Comparison of ENCODE assay signal across 34 cellular contexts in the genomic region with DNA sequence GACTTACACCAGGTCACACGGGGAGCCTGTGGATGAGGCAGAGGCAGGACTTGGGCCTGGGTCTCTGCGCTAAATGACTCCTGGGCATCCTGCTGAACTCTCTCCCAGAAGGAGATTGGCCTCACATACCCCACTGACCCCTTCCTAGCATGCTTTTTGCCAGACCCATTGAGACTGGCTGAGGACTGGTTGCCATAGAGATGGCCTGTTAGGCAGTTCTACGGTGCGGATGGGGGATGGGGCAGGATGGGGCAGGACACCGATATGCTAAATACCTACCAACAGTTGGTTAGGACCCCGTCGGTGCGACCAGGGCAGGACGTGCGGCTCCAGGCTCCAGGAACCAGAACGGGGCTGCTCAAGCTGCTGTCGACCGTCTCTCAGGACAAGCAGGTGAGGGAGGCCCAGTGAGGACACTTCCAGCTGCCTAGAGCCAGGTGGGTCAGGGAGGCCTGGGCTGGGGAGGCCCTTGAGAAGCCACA. TPM values are rescaled to one million over a fixed set of nuclear protein-coding genes. Genes with fewer than 3 reads are reported as not detected.
A peak's percentile ranks its signal among the peaks of the same experiment; 100 is the strongest.
DNase-seq lines count a peak whose midpoint lies in the region; ATAC-seq, FAIRE-seq and TF ChIP-seq lines count a peak whose summit lies in the region.
"Had no signal": no experiment of that assay in that cellular context is flagged by ENCODE, and none has a peak within 500 bp of the region (broad histone marks: within the 10 kb centered on the region; RNA-seq: fewer than 3 reads in every experiment).

TSGA10IP (plus strand) TSS at position 51 of the 482 bp plus-strand sequence; CDS start at position 247, 196 bp downstream.

- POLR2A ChIA-PET in HepG2 (lab: Yijun Ruan, JAX): no interaction called here

- no peak for TF ChIP-seq RAD21 in HepG2 (CRISPR knock-in tag; IDR thresholded peaks at IDR 0.05)

- H3K4me1 Mint-ChIP-seq in dendritic cell treated with granulocyte-macrophage colony-stimulating factor and Interleukin-4, amounts not matched to agents 40 ng/mL and 50 ng/mL, for 4 days (ENCODE audit: low read depth): peaks cover 40% of the 10 kb centered on the region
- H3K4me1 Mint-ChIP-seq in stimulated activated effector memory CD8-positive, alpha-beta T cell treated with anti-CD3 and anti-CD28 coated beads, Interleukin-12 subunit alpha, Interleukin-12 subunit beta, amount 100 ng/mL, for 72 hours: peaks cover 13% of the 10 kb centered on the region
- H3K4me1 Mint-ChIP-seq: activated naive CD8-positive, alpha-beta T cell treated with anti-CD3 and anti-CD28 coated beads for 36 hours; CD4-positive, alpha-beta memory T cell had no signal

- H3K4me3 Mint-ChIP-seq in dendritic cell treated with granulocyte-macrophage colony-stimulating factor and Interleukin-4, amounts not matched to agents 40 ng/mL and 50 ng/mL, for 4 days: no peak within 1 kb of the TSS
- H3K4me3 Mint-ChIP-seq in stimulated activated effector memory CD8-positive, alpha-beta T cell treated with anti-CD3 and anti-CD28 coated beads, Interleukin-12 subunit alpha, Interleukin-12 subunit beta, amount 100 ng/mL, for 72 hours: no peak within 1 kb of the TSS
- H3K4me3 Mint-ChIP-seq: activated CD8-positive, alpha-beta T cell treated with anti-CD3 and anti-CD28 coated beads, Interleukin-2, amount 10 ng/mL, durations not matched to agents 7 days and 5 days; activated naive CD8-positive, alpha-beta T cell treated with anti-CD3 and anti-CD28 coated beads for 36 hours; T-helper 17 cell had no signal

- H3K4me1 ChIP-seq in HepG2 (ENCODE audit: insufficient read depth, low read length) (peaks cover 76% of the 10 kb centered on the region), right lobe of liver (no peaks in the 10 kb centered on the region)
- H3K4me1 ChIP-seq: A549, transverse colon had no signal

- no peaks in the 10 kb centered on the region for H3K79me2 ChIP-seq in HepG2 (ENCODE audit: insufficient read depth, low read length)

- H3K9me3 Mint-ChIP-seq in dendritic cell treated with granulocyte-macrophage colony-stimulating factor and Interleukin-4, amounts not matched to agents 40 ng/mL and 50 ng/mL, for 4 days: no peaks in the 10 kb centered on the region
- no peaks in the 10 kb centered on the region for H3K9me3 Mint-ChIP-seq in stimulated activated effector memory CD8-positive, alpha-beta T cell treated with anti-CD3 and anti-CD28 coated beads, Interleukin-12 subunit alpha, Interleukin-12 subunit beta, amount 100 ng/mL, for 72 hours
- H3K9me3 Mint-ChIP-seq: activated naive CD8-positive, alpha-beta T cell treated with anti-CD3 and anti-CD28 coated beads for 36 hours; CD4-positive, alpha-beta memory T cell had no signal

- peaks cover 11% of the 10 kb centered on the region for H3K27me3 Mint-ChIP-seq in dendritic cell treated with granulocyte-macrophage colony-stimulating factor and Interleukin-4, amounts not matched to agents 40 ng/mL and 50 ng/mL, for 4 days
- H3K27me3 Mint-ChIP-seq: activated naive CD8-positive, alpha-beta T cell treated with anti-CD3 and anti-CD28 coated beads for 36 hours; CD4-positive, alpha-beta memory T cell; T-helper 17 cell had no signal

- CTCF ChIA-PET in HepG2 (lab: Yijun Ruan, JAX; ENCODE audit: low intra/inter-chr PET ratio, low total read pairs): no interaction called here

- WGBS in HepG2 (ENCODE audit: low lambda C conversion rate): 41% methylated on average over 10 of the region's 13 CpGs
- WGBS in right lobe of liver (ENCODE audit: insufficient coverage, low coverage, low lambda C conversion rate, missing lambda C conversion rate): 82% methylated on average over 6 of the region's 13 CpGs

- H2AFZ ChIP-seq in HepG2 (ENCODE audit: low read length): no peak within 1 kb of the TSS
- H2AFZ ChIP-seq: GM23248 had no signal

- peak within 1 kb of the TSS; percentile 52 for H3K4me2 ChIP-seq in HepG2 (ENCODE audit: low read depth, low read length)
- H3K4me2 ChIP-seq: A549, SK-N-SH had no signal

- TF ChIP-seq POLR2A in HepG2 (IDR thresholded peaks at IDR 0.05; ENCODE audit: insufficient read depth in 1 of 2, low read depth in 2 of 2, low read length in 2 of 2): no peak
- no peak for TF ChIP-seq POLR2A in right lobe of liver (IDR thresholded peaks at IDR 0.05)

- H3K9ac ChIP-seq in HepG2 (ENCODE audit: insufficient read depth, low read depth, low read length): no peak within 1 kb of the TSS
- H3K9ac ChIP-seq: GM23248, SK-N-SH had no signal

- peak within 1 kb of the TSS; percentile 29 for H3K27ac Mint-ChIP-seq in dendritic cell treated with granulocyte-macrophage colony-stimulating factor and Interleukin-4, amounts not matched to agents 40 ng/mL and 50 ng/mL, for 4 days
- H3K27ac Mint-ChIP-seq in stimulated activated effector memory CD8-positive, alpha-beta T cell treated with anti-CD3 and anti-CD28 coated beads, Interleukin-12 subunit alpha, Interleukin-12 subunit beta, amount 100 ng/mL, for 72 hours: peak within 1 kb of the TSS; percentile 37
- H3K27ac Mint-ChIP-seq: activated CD8-positive, alpha-beta T cell treated with anti-CD3 and anti-CD28 coated beads, Interleukin-2, amount 10 ng/mL, durations not matched to agents 7 days and 5 days; activated naive CD8-positive, alpha-beta T cell treated with anti-CD3 and anti-CD28 coated beads for 36 hours; CD4-positive, alpha-beta memory T cell; T-helper 17 cell had no signal

- H4K20me1 ChIP-seq in HepG2 (ENCODE audit: insufficient read depth, low read length): no peaks in the 10 kb centered on the region

- no peak within 1 kb of the TSS for H3K27ac ChIP-seq in HepG2 (ENCODE audit: extremely low read length, insufficient read depth, low read length)
- no peak within 1 kb of the TSS for H3K27ac ChIP-seq in right lobe of liver
- H3K27ac ChIP-seq: A549, GM23248, skin epidermis, transverse colon had no signal

- H3K36me3 Mint-ChIP-seq in dendritic cell treated with granulocyte-macrophage colony-stimulating factor and Interleukin-4, amounts not matched to agents 40 ng/mL and 50 ng/mL, for 4 days (ENCODE audit: low read depth): no peaks in the 10 kb centered on the region
- H3K36me3 Mint-ChIP-seq in stimulated activated effector memory CD8-positive, alpha-beta T cell treated with anti-CD3 and anti-CD28 coated beads, Interleukin-12 subunit alpha, Interleukin-12 subunit beta, amount 100 ng/mL, for 72 hours: no peaks in the 10 kb centered on the region
- H3K36me3 Mint-ChIP-seq: activated naive CD8-positive, alpha-beta T cell treated with anti-CD3 and anti-CD28 coated beads for 36 hours; CD4-positive, alpha-beta memory T cell had no signal

- no peak for DNase-seq in HepG2 (ENCODE audit: low spot score)
- DNase-seq in right lobe of liver: no peak
- DNase-seq in iPS-NIHi11 (ENCODE audit: low spot score): peak; percentile 82
- DNase-seq in stimulated activated effector memory CD8-positive, alpha-beta T cell treated with anti-CD3 and anti-CD28 coated beads, Interleukin-12 subunit alpha, Interleukin-12 subunit beta, amount 100 ng/mL, for 72 hours (ENCODE audit: low spot score in 2 of 2): no peak
- DNase-seq in NCI-H1092 treated with DMSO at 0.1 percent for 48 hours (lab: John Stamatoyannopoulos, UW): no peak
- DNase-seq: activated CD8-positive, alpha-beta T cell treated with anti-CD3 and anti-CD28 coated beads, Interleukin-2, amount 10 ng/mL, durations not matched to agents 7 days and 5 days; activated effector memory CD4-positive, alpha-beta T cell treated with Interleukin-2 at 50 U/mL for 16 hours; activated naive CD8-positive, alpha-beta T cell treated with anti-CD3 and anti-CD28 coated beads for 36 hours; CD4-positive, alpha-beta memory T cell; central memory CD4-positive, alpha-beta T cell; dermis blood vessel endothelial cell; DMS153; GM23248; left cardiac atrium; mammary epithelial cell; NCI-H146; NCI-H2107; NCI-H446 treated with DMSO at 0.1 percent for 48 hours; occipital lobe; OCI-M1; SK-N-SH; stimulated activated CD8-positive, alpha-beta memory T cell treated with anti-CD3 and anti-CD28 coated beads, Interleukin-4, amount 100 ng/mL, for 48 hours; T-helper 17 cell; transverse colon had no signal

- H3K9me3 ChIP-seq in HepG2 (ENCODE audit: low read length) (no peaks in the 10 kb centered on the region), right lobe of liver (no peaks in the 10 kb centered on the region)
- H3K9me3 ChIP-seq: A549, SK-N-SH, transverse colon had no signal

- H3K4me3 ChIP-seq in HepG2 (replicated peaks in 1 of 3; ENCODE audit: insufficient read depth in 1 of 3, low read depth in 2 of 3, low read length in 3 of 3) (peak within 1 kb of the TSS in 1 of 3 experiments; percentile 12; a peak in 1 of 6 replicates), right lobe of liver (no peak within 1 kb of the TSS)
- H3K4me3 ChIP-seq: A549, GM23248, skin epidermis, transverse colon had no signal

- H3K27me3 ChIP-seq in HepG2 (ENCODE audit: control insufficient read depth in 1 of 2, insufficient read depth in 2 of 2, low read length in 2 of 2): peaks cover 0 to 30% of the 10 kb centered on the region in 2 experiments; a peak in 4 of 5 replicates
- no peaks in the 10 kb centered on the region for H3K27me3 ChIP-seq in right lobe of liver
- H3K27me3 ChIP-seq: transverse colon had no signal

- BruUV-seq in HepG2 (replicated peaks; lab: Mats Ljungman, UMichigan): no TSS peak

- no peak for FAIRE-seq in HepG2 (lab: Jason Lieb, UNC)
- FAIRE-seq: A549, endothelial cell of umbilical vein had no signal

- TF ChIP-seq EP300 in HepG2 (IDR thresholded peaks at IDR 0.05; ENCODE audit: low read depth in 2 of 2, low read length in 2 of 2) (no peak), HepG2 (CRISPR knock-in tag; IDR thresholded peaks at IDR 0.05; ENCODE audit: borderline replicate concordance) (no peak)

- no peak for TF ChIP-seq CTCF in HepG2 (CRISPR knock-in tag; IDR thresholded peaks at IDR 0.05)
- TF ChIP-seq CTCF in right lobe of liver (IDR thresholded peaks at IDR 0.05): no peak

- intact Hi-C loops in HepG2 (cut with micrococcal nuclease; ENCODE audit: unreplicated experiment): no loop called here
- intact Hi-C loops in right lobe of liver (cut with DNase I): no loop called here
- intact Hi-C loops in dendritic cell treated with granulocyte-macrophage colony-stimulating factor and Interleukin-4, amounts not matched to agents 40 ng/mL and 50 ng/mL, for 4 days (cut with micrococcal nuclease): no loop called here

- ATAC-seq in HepG2: peak; percentile 17
- ATAC-seq in right lobe of liver: no peak
- ATAC-seq in stimulated activated effector memory CD8-positive, alpha-beta T cell treated with anti-CD3 and anti-CD28 coated beads, Interleukin-12 subunit alpha, Interleukin-12 subunit beta, amount 100 ng/mL, for 72 hours: no peak
- ATAC-seq in SK-N-SH treated with all-trans-retinoic acid at 6 μM for 48 hours: no peak
- no peak for ATAC-seq in HG02763 (IDR thresholded peaks at IDR 0.05; ENCODE audit: unreplicated experiment)
- ATAC-seq: A549; activated CD8-positive, alpha-beta T cell treated with anti-CD3 and anti-CD28 coated beads, Interleukin-2, amount 10 ng/mL, durations not matched to agents 7 days and 5 days; left cardiac atrium; T-helper 17 cell had no signal

- in situ Hi-C loops in HepG2 (cut with HindIII; ENCODE audit: extremely low pct_ligation_motif_present, low pct_unique_long_range_greater_than_20kb): no loop called here

- H3K36me3 ChIP-seq in HepG2 (replicated peaks in 1 of 2; ENCODE audit: control insufficient read depth in 1 of 2, insufficient read depth in 2 of 2, low read length in 2 of 2) (no peaks in the 10 kb centered on the region), right lobe of liver (no peaks in the 10 kb centered on the region)
- H3K36me3 ChIP-seq: transverse colon had no signal

RNA-seq across cellular contexts. Expression of gene TSGA10IP, which starts in this region (rescaled TPM):
- not detected in 2 replicates for total RNA-seq in HepG2 (2016; rRNA removed; fragmentation: Illumina TruSeq; extraction: Trizol)
- total RNA-seq in HepG2 (2016; cell fraction: cytosol; rRNA removed; fragmentation: Illumina TruSeq; extraction: Trizol; ENCODE audit: low read depth): not detected in 2 replicates
- total RNA-seq in HepG2 (2016; cell fraction: insoluble cytoplasmic fraction; rRNA removed; fragmentation: Illumina TruSeq; extraction: Trizol): 0.12 TPM in 1 of 2 replicates, not detected in the other
- total RNA-seq in HepG2 (2016; cell fraction: membrane; rRNA removed; fragmentation: Illumina TruSeq; extraction: Trizol): not detected in 2 replicates
- not detected in 2 replicates for total RNA-seq in HepG2 (2016; cell fraction: nucleus; rRNA removed; fragmentation: Illumina TruSeq; extraction: Trizol)
- polyA plus RNA-seq in HepG2 (2011; rRNA removed): 0.07 TPM in 1 of 2 replicates, not detected in the other
- 0.05 and 0.12 TPM in 2 replicates for polyA plus RNA-seq in HepG2 (2011; cell fraction: cytosol; rRNA removed)
- 0.21 and 0.23 TPM in 2 replicates for polyA plus RNA-seq in HepG2 (2011; cell fraction: nucleus; rRNA removed)
- 0.07 and 0.12 TPM in 2 replicates for polyA plus RNA-seq in HepG2 (2012)
- polyA plus RNA-seq in HepG2 (2016; cell fraction: cytosol; fragmentation: Illumina TruSeq; extraction: Trizol; ENCODE audit: low read depth): 0.24 TPM in 1 of 2 replicates, not detected in the other
- polyA plus RNA-seq in HepG2 (2016; cell fraction: insoluble cytoplasmic fraction; fragmentation: Illumina TruSeq; extraction: Trizol; ENCODE audit: low read depth): not detected in 2 replicates
- polyA plus RNA-seq in HepG2 (2016; cell fraction: membrane; fragmentation: Illumina TruSeq; extraction: Trizol; ENCODE audit: low read depth): not detected in 2 replicates
- polyA plus RNA-seq in HepG2 (2016; cell fraction: nucleus; fragmentation: Illumina TruSeq; extraction: Trizol; ENCODE audit: insufficient read depth, low read depth): not detected in 2 replicates
- polyA minus RNA-seq in HepG2 (2011; rRNA and poly(A)+ RNA removed; ENCODE audit: low replicate concordance): 0.12 TPM in 1 of 2 replicates, not detected in the other
- polyA minus RNA-seq in HepG2 (2011; cell fraction: cytosol; rRNA and poly(A)+ RNA removed): not detected in 2 replicates
- polyA minus RNA-seq in HepG2 (2011; cell fraction: nucleus; rRNA and poly(A)+ RNA removed): 0.37 TPM in 1 of 2 replicates, not detected in the other
- total RNA-seq in right lobe of liver: not detected
- total RNA-seq: activated CD8-positive, alpha-beta T cell treated with anti-CD3 and anti-CD28 coated beads, Interleukin-2, amount 10 ng/mL, durations not matched to agents 7 days and 5 days; activated naive CD8-positive, alpha-beta T cell treated with anti-CD3 and anti-CD28 coated beads for 36 hours; CD4-positive, alpha-beta memory T cell; dermis blood vessel endothelial cell; endothelial cell of umbilical vein; G401; glomerular endothelial cell; GM23248; HT-29; left cardiac atrium; mammary epithelial cell; occipital lobe; T-helper 17 cell; transverse colon had no signal
- polyA plus RNA-seq: A549; CD4-positive, alpha-beta memory T cell; endothelial cell of umbilical vein; fibroblast of lung; GM23248; mammary epithelial cell; SK-N-SH had no signal

Comparison
In these comparisons a context has a peak if more than half of its experiments do, and no peak if none do; other contexts are left out.
1. Peak in ATAC-seq and H3K4me2 ChIP-seq in HepG2; RNA of the gene not detected or under 1 TPM.